8 cellular contexts compared by ENCODE assay signal in genomic region chr5:32312194-32312681, GRCh38. TPM values are rescaled to one million over a fixed set of nuclear protein-coding genes. Genes with fewer than 3 reads are reported as not detected.
DNase-seq lines count a peak whose midpoint lies in the region; ATAC-seq and TF ChIP-seq lines count a peak whose summit lies in the region.

No MANE protein-coding gene starts in this region.

- peaks cover 13% of the 10 kb centered on the region for H3K36me3 Mint-ChIP-seq in activated naive CD8-positive, alpha-beta T cell treated with anti-CD3 and anti-CD28 coated beads, Interleukin-2, amount 50 U/mL, for 24 hours (ENCODE audit: low read depth)

- H3K4me3 ChIP-seq in parathyroid adenoma (ENCODE audit: low read depth, low read length) (peak overlapping the region; percentile 81), uterus (peak overlapping the region; percentile 64 to 97)

- H3K4me3 Mint-ChIP-seq in activated naive CD8-positive, alpha-beta T cell treated with anti-CD3 and anti-CD28 coated beads, Interleukin-2, amount 50 U/mL, for 24 hours = peak overlapping the region; percentile 92

- peak overlapping the region; percentile 92 for H3K9ac ChIP-seq in parathyroid adenoma

- H3K9me3 ChIP-seq in parathyroid adenoma (ENCODE audit: control insufficient read depth, low read length) = no peaks in the 10 kb centered on the region
- no peaks in the 10 kb centered on the region for H3K9me3 ChIP-seq in uterus

- DNase-seq in CD1c-positive myeloid dendritic cell (ENCODE audit: extremely low spot score) (peak; percentile 31), RPMI8226 (peak; percentile 59), Right ventricle myocardium superior (peak; percentile 84), uterus (peak; percentile 64 to 67)
- DNase-seq in activated naive CD8-positive, alpha-beta T cell treated with anti-CD3 and anti-CD28 coated beads, Interleukin-2, amount 50 U/mL, for 24 hours = peak; percentile 63

- H3K27me3 Mint-ChIP-seq in activated naive CD8-positive, alpha-beta T cell treated with anti-CD3 and anti-CD28 coated beads, Interleukin-2, amount 50 U/mL, for 24 hours = peaks cover 2% of the 10 kb centered on the region

- H3K36me3 ChIP-seq in parathyroid adenoma (ENCODE audit: control insufficient read depth, insufficient read depth, low read length) (no peaks in the 10 kb centered on the region), uterus (no peaks in the 10 kb centered on the region)

- peak overlapping the region; percentile 84 for H2AFZ ChIP-seq in parathyroid adenoma

- H3K27ac Mint-ChIP-seq in activated naive CD8-positive, alpha-beta T cell treated with anti-CD3 and anti-CD28 coated beads, Interleukin-2, amount 50 U/mL, for 24 hours = peak overlapping the region; percentile 85

- H3K4me1 ChIP-seq in parathyroid adenoma (no peaks in the 10 kb centered on the region), uterus (peaks cover 0 to 8% of the 10 kb centered on the region in 2 donors)

- peak overlapping the region; percentile 77 for H3K27ac ChIP-seq in parathyroid adenoma
- peak overlapping the region; percentile 94 to 99 for H3K27ac ChIP-seq in uterus

- H3K27me3 ChIP-seq in parathyroid adenoma (ENCODE audit: control insufficient read depth, insufficient read depth, low read length) (no peaks in the 10 kb centered on the region), uterus (no peaks in the 10 kb centered on the region)

- no peaks in the 10 kb centered on the region for H3K9me3 Mint-ChIP-seq in activated naive CD8-positive, alpha-beta T cell treated with anti-CD3 and anti-CD28 coated beads, Interleukin-2, amount 50 U/mL, for 24 hours

- TF ChIP-seq POLR2A in uterus (IDR thresholded peaks at IDR 0.05) = no peak

- TF ChIP-seq CTCF in parathyroid adenoma (IDR thresholded peaks at IDR 0.05) = no peak
- TF ChIP-seq CTCF in uterus (IDR thresholded peaks at IDR 0.05) = no peak

- intact Hi-C loops in Right ventricle myocardium superior (cut with DNase I) (loop anchor here (5.0 kb wide), 1 partner anchor 80 kb away; no protein-coding TSS in a partner anchor), uterus (cut with DNase I; ENCODE audit: low total_unique reads) (loop anchor here (10.0 kb wide), 1 partner anchor 283 kb away; no protein-coding TSS in a partner anchor)

- H3K4me2 ChIP-seq in parathyroid adenoma (ENCODE audit: low read length) = peak overlapping the region; percentile 72

- H3K4me1 Mint-ChIP-seq in activated naive CD8-positive, alpha-beta T cell treated with anti-CD3 and anti-CD28 coated beads, Interleukin-2, amount 50 U/mL, for 24 hours = peaks cover 43% of the 10 kb centered on the region

- ATAC-seq in GM19372 (IDR thresholded peaks at IDR 0.05; ENCODE audit: low read depth, unreplicated experiment) (peak; percentile 13), HG03520 (IDR thresholded peaks at IDR 0.05; ENCODE audit: unreplicated experiment) (peak; percentile 20), Right ventricle myocardium superior (ENCODE audit: poor library complexity) (peak; percentile 31)
- ATAC-seq in activated naive CD8-positive, alpha-beta T cell treated with anti-CD3 and anti-CD28 coated beads, Interleukin-2, amount 50 U/mL, for 24 hours = peak; percentile 11

- peaks cover 39% of the 10 kb centered on the region for H3K79me2 ChIP-seq in parathyroid adenoma

RNA-seq across cellular contexts. Expression of gene MTMR12, which starts 0.5 kb away (rescaled TPM):
- total RNA-seq in Right ventricle myocardium superior (14.6 TPM), uterus (10 to 100 TPM; 37.6 to 96.6 (median 54.6) TPM)

Comparison
In these comparisons a context has a peak if more than half of its experiments do, and no peak if none do; other contexts are left out.
1. Peak in every context shown above with its lines: DNase-seq, ATAC-seq, H3K4me3 ChIP-seq and H3K27ac ChIP-seq.
2. DNase-seq: peak in every context shown above with its lines; median percentile 84 in Right ventricle myocardium superior; 66 in uterus; 63 in activated naive CD8-positive, alpha-beta T cell treated with anti-CD3 and anti-CD28 coated beads, Interleukin-2, amount 50 U/mL, for 24 hours; 59 in RPMI8226; 31 in CD1c-positive myeloid dendritic cell.